Comparison of ENCODE assay signal across 1 cellular context in the genomic region with DNA sequence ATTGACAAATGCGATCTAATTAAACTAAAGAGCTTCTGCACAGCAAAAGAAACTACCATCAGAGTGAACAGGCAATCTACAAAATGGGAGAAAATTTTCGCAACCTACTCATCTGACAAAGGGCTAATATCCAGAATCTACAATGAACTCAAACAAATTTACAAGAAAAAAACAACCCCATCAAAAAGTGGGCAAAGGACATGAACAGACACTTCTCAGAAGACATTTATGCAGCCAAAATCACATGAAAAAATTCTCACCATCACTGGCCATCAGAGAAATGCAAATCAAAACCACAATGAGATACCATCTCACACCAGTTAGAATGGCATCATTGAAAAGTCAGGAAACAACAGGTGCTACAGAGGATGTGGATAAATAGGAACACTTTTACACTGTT. TPM values are rescaled to one million over a fixed set of nuclear protein-coding genes. Genes with fewer than 3 reads are reported as not detected.
"Had no signal": no experiment of that assay in that cellular context is flagged by ENCODE, and none has a peak within 500 bp of the region (broad histone marks: within the 10 kb centered on the region; RNA-seq: fewer than 3 reads in every experiment).

No MANE protein-coding gene starts in this region.

RNA-seq across cellular contexts. Expression of a gene that starts 32.3 kb away (rescaled TPM):
- total RNA-seq: SJCRH30 had no signal
